ENCODE assay signal across 28 cellular contexts in the genomic region with DNA sequence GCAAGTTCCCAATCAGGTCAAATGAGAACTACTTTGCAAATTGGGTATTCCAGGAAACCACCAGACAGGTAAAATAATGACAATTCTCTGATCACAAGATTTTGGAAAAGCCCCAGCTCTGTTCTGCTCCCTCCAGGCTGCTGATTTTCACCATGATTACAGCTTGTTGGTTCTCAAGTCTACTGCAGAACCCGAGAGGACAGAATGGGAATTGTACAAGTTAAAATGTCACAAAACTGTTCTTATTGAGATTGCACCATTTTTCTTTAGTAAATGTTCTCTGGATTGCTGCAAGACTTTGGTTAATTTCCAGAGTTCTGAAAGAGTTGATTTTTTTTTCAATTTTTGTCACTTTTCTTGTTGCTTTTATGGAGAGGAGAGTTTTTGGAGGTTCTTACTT. TPM values are rescaled to one million over a fixed set of nuclear protein-coding genes. Genes with fewer than 3 reads are reported as not detected.
"Had no signal": no experiment of that assay in that cellular context is flagged by ENCODE, and none has a peak within 500 bp of the region (broad histone marks: within the 10 kb centered on the region; RNA-seq: fewer than 3 reads in every experiment).

No MANE protein-coding gene starts in this region.

- ATAC-seq: foreskin keratinocyte; gastroesophageal sphincter; heart right ventricle; left cardiac atrium; lower lobe of right lung; naive thymus-derived CD8-positive, alpha-beta T cell; stimulated activated effector memory CD8-positive, alpha-beta T cell treated with anti-CD3 and anti-CD28 coated beads, Interleukin-12 subunit alpha, Interleukin-12 subunit beta, amount 100 ng/mL, for 72 hours had no signal

- H3K27ac ChIP-seq: colonic mucosa, esophagus muscularis mucosa, foreskin keratinocyte, gastroesophageal sphincter, heart right ventricle, left ventricle myocardium inferior, lower lobe of right lung, prostate gland, right atrium auricular region, sigmoid colon, thoracic aorta, transverse colon had no signal

- H3K36me3 ChIP-seq: colonic mucosa, esophagus muscularis mucosa, gastroesophageal sphincter, heart right ventricle, left ventricle myocardium inferior, lower lobe of right lung, prostate gland, right atrium auricular region, sigmoid colon, thoracic aorta, transverse colon had no signal

- H3K4me1 ChIP-seq: colonic mucosa, esophagus muscularis mucosa, foreskin keratinocyte, gastroesophageal sphincter, heart right ventricle, left ventricle myocardium inferior, lower lobe of right lung, prostate gland, right atrium auricular region, sigmoid colon, transverse colon had no signal

- H3K4me1 Mint-ChIP-seq: nephron progenitor cell; stimulated activated effector memory CD8-positive, alpha-beta T cell treated with anti-CD3 and anti-CD28 coated beads, Interleukin-12 subunit alpha, Interleukin-12 subunit beta, amount 100 ng/mL, for 72 hours had no signal

- H3K4me3 Mint-ChIP-seq: dendritic cell treated with granulocyte-macrophage colony-stimulating factor and Interleukin-4, amounts not matched to agents 40 ng/mL and 50 ng/mL, for 4 days; naive thymus-derived CD8-positive, alpha-beta T cell; nephron progenitor cell; stimulated activated effector memory CD8-positive, alpha-beta T cell treated with anti-CD3 and anti-CD28 coated beads, Interleukin-12 subunit alpha, Interleukin-12 subunit beta, amount 100 ng/mL, for 72 hours; stimulated activated naive CD8-positive, alpha-beta T cell treated with anti-CD3 and anti-CD28 coated beads, Interleukin-15, Interleukin-2, amounts not matched to agents 100 ng/mL and 50 ng/mL, for 24 hours had no signal

- H3K27ac Mint-ChIP-seq: dendritic cell treated with granulocyte-macrophage colony-stimulating factor and Interleukin-4, amounts not matched to agents 40 ng/mL and 50 ng/mL, for 4 days; naive thymus-derived CD8-positive, alpha-beta T cell; nephron progenitor cell; stimulated activated effector memory CD8-positive, alpha-beta T cell treated with anti-CD3 and anti-CD28 coated beads, Interleukin-12 subunit alpha, Interleukin-12 subunit beta, amount 100 ng/mL, for 72 hours; stimulated activated naive CD8-positive, alpha-beta T cell treated with anti-CD3 and anti-CD28 coated beads, Interleukin-15, Interleukin-2, amounts not matched to agents 100 ng/mL and 50 ng/mL, for 24 hours had no signal

- H3K4me3 ChIP-seq: colonic mucosa, esophagus muscularis mucosa, gastroesophageal sphincter, heart right ventricle, left ventricle myocardium inferior, lower lobe of right lung, prostate gland, right atrium auricular region, sigmoid colon, thoracic aorta, transverse colon had no signal

- H3K27me3 ChIP-seq: colonic mucosa, right atrium auricular region, sigmoid colon had no signal

- DNase-seq: colonic mucosa; effector CD8-positive, alpha-beta T cell; foreskin keratinocyte; heart right ventricle; hippocampal formation; left cardiac atrium; left ventricle myocardium inferior; lower lobe of right lung; naive thymus-derived CD8-positive, alpha-beta T cell; nephron progenitor cell; nucleus accumbens; sigmoid colon; stimulated activated CD4-positive, alpha-beta T cell treated with anti-CD3 and anti-CD28 coated beads, Interleukin-2, amount 100 ng/mL, for 24 hours; stimulated activated CD4-positive, alpha-beta T cell treated with anti-CD3 and anti-CD28 coated beads, Interleukin-4, amount 100 ng/mL, for 24 hours; transverse colon had no signal

- H3K27me3 Mint-ChIP-seq: dendritic cell treated with granulocyte-macrophage colony-stimulating factor and Interleukin-4, amounts not matched to agents 40 ng/mL and 50 ng/mL, for 4 days had no signal

- H3K9me3 ChIP-seq: colonic mucosa, esophagus muscularis mucosa, lower lobe of right lung, prostate gland, sigmoid colon had no signal

RNA-seq across cellular contexts. Expression of a gene that starts 27.1 kb away (rescaled TPM):
- total RNA-seq: chondrocyte, endothelial cell of umbilical vein, fibroblast of lung, foreskin keratinocyte, myocyte, osteocyte had no signal
- polyA plus RNA-seq: endothelial cell of umbilical vein, fibroblast of lung, foreskin keratinocyte had no signal

RNA-seq across cellular contexts. Expression of a gene that starts 36.9 kb away (rescaled TPM):
- total RNA-seq: endothelial cell of umbilical vein had no signal

RNA-seq across cellular contexts. Expression of a gene that starts 39.3 kb away (rescaled TPM):
- polyA plus RNA-seq: foreskin keratinocyte had no signal
